ENCODE assay signal across 1 cellular context in genomic region chr11:13105237-13105844, GRCh38.
TF ChIP-seq lines count a peak whose summit lies in the region.

No MANE protein-coding gene starts in this region.

TF ChIP-seq in GM12878, 131 proteins besides CTCF, POLR2A, EP300 and RAD21 (continued from another document and continues in another):
- TF ChIP-seq MAX (IDR thresholded peaks at IDR 0.05; ENCODE audit: low read depth, low read length) (no peak), CEBPZ (IDR thresholded peaks at IDR 0.05; ENCODE audit: low read depth, low read length) (no peak), ASH2L (IDR thresholded peaks at IDR 0.05; ENCODE audit: borderline replicate concordance, low read depth) (no peak), NFIC (IDR thresholded peaks at IDR 0.05; ENCODE audit: low read depth, low read length) (no peak), ZBTB33 (IDR thresholded peaks at IDR 0.05) (no peak), CREM (IDR thresholded peaks at IDR 0.05; ENCODE audit: low read depth) (no peak), BHLHE40 (IDR thresholded peaks at IDR 0.05; ENCODE audit: borderline replicate concordance in 1 of 2, low read depth in 2 of 2, low read length in 1 of 2) (peak in 1 of 2 experiments; percentile 51; a peak in 2 of 4 replicates), NR2C2 (IDR thresholded peaks at IDR 0.05; ENCODE audit: borderline replicate concordance, control insufficient read depth, insufficient read length, low read depth) (no peak), SP1 (IDR thresholded peaks at IDR 0.05; ENCODE audit: low read depth, low read length) (no peak), ZNF384 (IDR thresholded peaks at IDR 0.05; ENCODE audit: borderline replicate concordance, low read depth, low read length) (no peak), PML (IDR thresholded peaks at IDR 0.05; ENCODE audit: low read length) (no peak), HDAC6 (IDR thresholded peaks at IDR 0.05; ENCODE audit: unreplicated experiment) (no peak), STAT1 (conservative IDR thresholded peaks at IDR 0.05) (no peak), KDM1A (IDR thresholded peaks at IDR 0.05; ENCODE audit: borderline replicate concordance) (no peak), SMC3 (IDR thresholded peaks at IDR 0.05; ENCODE audit: borderline replicate concordance, low read length) (no peak), RB1 (IDR thresholded peaks at IDR 0.05; ENCODE audit: borderline replicate concordance) (no peak), ZNF207 (IDR thresholded peaks at IDR 0.05; ENCODE audit: borderline replicate concordance) (no peak), MEF2A (IDR thresholded peaks at IDR 0.05; ENCODE audit: insufficient read depth, low read depth, low read length) (no peak), POU2F2 (IDR thresholded peaks at IDR 0.05; ENCODE audit: borderline replicate concordance, low read depth, low read length) (no peak), SREBF2 (IDR thresholded peaks at IDR 0.05; ENCODE audit: low read length) (no peak), ZNF24 (IDR thresholded peaks at IDR 0.05) (peak; percentile 98), LARP7 (IDR thresholded peaks at IDR 0.05) (0 out of 2 replicates have a peak, but pooled peaks have one; percentile 31), STAT3 (IDR thresholded peaks at IDR 0.05; ENCODE audit: low read depth, low read length) (no peak), ZBTB40 (IDR thresholded peaks at IDR 0.05; ENCODE audit: borderline replicate concordance) (no peak), CHD2 (IDR thresholded peaks at IDR 0.05; ENCODE audit: borderline replicate concordance, low read depth, low read length) (no peak), PKNOX1 (IDR thresholded peaks at IDR 0.05) (no peak), ATF3 (IDR thresholded peaks at IDR 0.05; ENCODE audit: borderline replicate concordance, extremely low read depth, low read depth, low read length) (no peak), HDGF (IDR thresholded peaks at IDR 0.05) (0 out of 2 replicates have a peak, but pooled peaks have one; percentile 27), YY1 (IDR thresholded peaks at IDR 0.05; ENCODE audit: low read depth, low read length) (no peak), IKZF1 (conservative IDR thresholded peaks at IDR 0.05) (peak; percentile 87), ZBTB11 (CRISPR knock-in tag; IDR thresholded peaks at IDR 0.05) (no peak), MTA3 (IDR thresholded peaks at IDR 0.05; ENCODE audit: borderline replicate concordance, low read length) (no peak), ZNF274 (IDR thresholded peaks at IDR 0.05; ENCODE audit: insufficient read depth, insufficient read length) (no peak), TCF3 (IDR thresholded peaks at IDR 0.05; ENCODE audit: borderline replicate concordance, insufficient read depth, low read depth, low read length) (no peak), POLR2AphosphoS5 (IDR thresholded peaks at IDR 0.05; ENCODE audit: low read length) (no peak), USF2 (IDR thresholded peaks at IDR 0.05; ENCODE audit: borderline replicate concordance, low read depth, low read length) (no peak), PAX8 (IDR thresholded peaks at IDR 0.05) (no peak), DPF2 (IDR thresholded peaks at IDR 0.05) (peak; percentile 72), PRDM15 (CRISPR knock-in tag; IDR thresholded peaks at IDR 0.05) (no peak), BCL3 (IDR thresholded peaks at IDR 0.05; ENCODE audit: borderline replicate concordance, insufficient read depth, low read depth, low read length, poor library complexity, severe bottlenecking) (no peak), JUNB (IDR thresholded peaks at IDR 0.05) (no peak)
